In genomic region chr11:59187020-59187419, GRCh38 we compare ENCODE assay signal across 19 cellular contexts. TPM values are rescaled to one million over a fixed set of nuclear protein-coding genes. Genes with fewer than 3 reads are reported as not detected.
DNase-seq lines count a peak whose midpoint lies in the region; ATAC-seq and TF ChIP-seq lines count a peak whose summit lies in the region.
"Had no signal": no experiment of that assay in that cellular context is flagged by ENCODE, and none has a peak within 500 bp of the region (broad histone marks: within the 10 kb centered on the region; RNA-seq: fewer than 3 reads in every experiment).

No MANE protein-coding gene starts in this region.

- CTCF ChIA-PET in Calu3 (lab: Charles Lee), result interaction anchor here (0.7 to 4.3 kb wide), 10 partner anchors 11 to 129 kb away, joined by 3 to 137 read pairs (median 8); partner anchors contain the start of gene DTX4
- CTCF ChIA-PET in activated CD8-positive, alpha-beta memory T cell treated with anti-CD3 and anti-CD28 coated beads, Interleukin-2, amount 10 ng/mL, durations not matched to agents 7 days and 5 days (lab: Charles Lee), result interaction anchor here (0.8 to 4.5 kb wide), 14 partner anchors 7 to 242 kb away, joined by 3 to 57 read pairs (median 4); partner anchors contain the start of gene DTX4

- H3K79me2 ChIP-seq in smooth muscle cell (ENCODE audit: low read depth), result no peaks in the 10 kb centered on the region

- H3K36me3 ChIP-seq in right lobe of liver (peaks cover 0 to 13% (median 3%) of the 10 kb centered on the region in 4 donors), smooth muscle cell (ENCODE audit: low read depth) (no peaks in the 10 kb centered on the region)
- H3K36me3 ChIP-seq: ovary had no signal

- no peak overlapping the region for H2AFZ ChIP-seq in smooth muscle cell (ENCODE audit: low read depth)

- TF ChIP-seq CTCF in Calu3 (IDR thresholded peaks at IDR 0.05; ENCODE audit: unreplicated experiment) (no peak), brain (conservative IDR thresholded peaks at IDR 0.05) (no peak), right lobe of liver (IDR thresholded peaks at IDR 0.05) (peak in 1 of 4 donors; percentile 39), smooth muscle cell (IDR thresholded peaks at IDR 0.05; ENCODE audit: borderline replicate concordance, insufficient read depth, poor library complexity, severe bottlenecking) (no peak)

- H3K4me2 ChIP-seq in smooth muscle cell, result peak overlapping the region; percentile 19

- no peak for TF ChIP-seq POLR2A in right lobe of liver (IDR thresholded peaks at IDR 0.05)

- H3K27me3 ChIP-seq in right lobe of liver (no peaks in the 10 kb centered on the region), smooth muscle cell (ENCODE audit: low read depth) (no peaks in the 10 kb centered on the region)
- H3K27me3 ChIP-seq: BLaER1 treated with 17β-estradiol and CSF1 and Interleukin-3, amounts not matched to agents 10 nM and 100 nM; ovary; vagina had no signal

- H3K4me3 Mint-ChIP-seq in Calu3 (ENCODE audit: low read depth, unreplicated experiment) (peak overlapping the region; percentile 19), brain (peak overlapping the region in 1 of 5 experiments; percentile 2)
- H3K4me3 Mint-ChIP-seq in activated CD8-positive, alpha-beta memory T cell treated with anti-CD3 and anti-CD28 coated beads, Interleukin-2, amount 10 ng/mL, durations not matched to agents 7 days and 5 days, result no peak overlapping the region
- H3K4me3 Mint-ChIP-seq: activated naive CD4-positive, alpha-beta T cell treated with anti-CD3 and anti-CD28 coated beads for 36 hours; stimulated activated naive CD8-positive, alpha-beta T cell treated with anti-CD3 and anti-CD28 coated beads, Interleukin-15, Interleukin-2, amounts not matched to agents 100 ng/mL and 50 ng/mL, for 24 hours had no signal

- 18% methylated on average over 3 of the region's 3 CpGs for WGBS in right lobe of liver (ENCODE audit: insufficient coverage, low coverage, low lambda C conversion rate, missing lambda C conversion rate)
- WGBS in smooth muscle cell (ENCODE audit: low lambda C conversion rate), result 89% methylated on average over 3 of the region's 3 CpGs

- intact Hi-C loops in Calu3 (cut with micrococcal nuclease; ENCODE audit: unreplicated experiment), result loop anchor here (2.0 to 5.0 kb wide), 2 partner anchors 14 to 360 kb away; no protein-coding TSS in a partner anchor
- intact Hi-C loops in right lobe of liver (cut with DNase I), result no loop called here

- H3K4me1 ChIP-seq in right lobe of liver (peaks cover 0 to 63% (median 27%) of the 10 kb centered on the region in 4 donors), smooth muscle cell (ENCODE audit: low read depth) (no peaks in the 10 kb centered on the region)

- no peak for DNase-seq in Calu3
- DNase-seq in right lobe of liver, result no peak
- DNase-seq in smooth muscle cell (lab: John Stamatoyannopoulos, UW; ENCODE audit: unreplicated experiment), result no peak
- no peak for DNase-seq in stimulated activated naive CD4-positive, alpha-beta T cell (lab: John Stamatoyannopoulos, UW)
- no peak for DNase-seq in NCI-H2196 (lab: John Stamatoyannopoulos, UW; ENCODE audit: unreplicated experiment)
- no peak for DNase-seq in activated CD8-positive, alpha-beta memory T cell treated with anti-CD3 and anti-CD28 coated beads, Interleukin-2, amount 10 ng/mL, durations not matched to agents 7 days and 5 days
- DNase-seq: NCI-H1105, NCI-H2107, NCI-H524 treated with DMSO at 0.1 percent for 48 hours had no signal

- H3K9me3 Mint-ChIP-seq in Calu3 (ENCODE audit: low read depth, unreplicated experiment), result no peaks in the 10 kb centered on the region
- H3K9me3 Mint-ChIP-seq in brain, result no peaks in the 10 kb centered on the region
- H3K9me3 Mint-ChIP-seq in activated CD8-positive, alpha-beta memory T cell treated with anti-CD3 and anti-CD28 coated beads, Interleukin-2, amount 10 ng/mL, durations not matched to agents 7 days and 5 days (ENCODE audit: low read depth), result no peaks in the 10 kb centered on the region
- H3K9me3 Mint-ChIP-seq: activated naive CD4-positive, alpha-beta T cell treated with anti-CD3 and anti-CD28 coated beads for 36 hours; stimulated activated naive CD8-positive, alpha-beta T cell treated with anti-CD3 and anti-CD28 coated beads, Interleukin-15, Interleukin-2, amounts not matched to agents 100 ng/mL and 50 ng/mL, for 24 hours had no signal

- peak overlapping the region; percentile 20 to 53 (median 44) for H3K27ac ChIP-seq in right lobe of liver
- H3K27ac ChIP-seq in smooth muscle cell (ENCODE audit: low read depth), result no peak overlapping the region
- H3K27ac ChIP-seq: BLaER1 treated with 17β-estradiol and CSF1 and Interleukin-3, amounts not matched to agents 10 nM and 100 nM; ovary; vagina had no signal

- peak overlapping the region; percentile 94 for H3K27ac Mint-ChIP-seq in Calu3 (ENCODE audit: unreplicated experiment)
- peak overlapping the region in 3 of 5 experiments; percentile 86 to 93 (median 88) for H3K27ac Mint-ChIP-seq in brain
- H3K27ac Mint-ChIP-seq in activated CD8-positive, alpha-beta memory T cell treated with anti-CD3 and anti-CD28 coated beads, Interleukin-2, amount 10 ng/mL, durations not matched to agents 7 days and 5 days, result no peak overlapping the region
- H3K27ac Mint-ChIP-seq: activated naive CD4-positive, alpha-beta T cell treated with anti-CD3 and anti-CD28 coated beads for 36 hours; stimulated activated naive CD8-positive, alpha-beta T cell treated with anti-CD3 and anti-CD28 coated beads, Interleukin-15, Interleukin-2, amounts not matched to agents 100 ng/mL and 50 ng/mL, for 24 hours had no signal

- H3K9ac ChIP-seq in smooth muscle cell (ENCODE audit: low read depth), result no peak overlapping the region
- H3K9ac ChIP-seq: BLaER1 treated with 17β-estradiol and CSF1 and Interleukin-3, amounts not matched to agents 10 nM and 100 nM had no signal

- peaks cover 83% of the 10 kb centered on the region for H3K4me1 Mint-ChIP-seq in Calu3 (ENCODE audit: low read depth, unreplicated experiment)
- H3K4me1 Mint-ChIP-seq in brain, result peaks cover 64% of the 10 kb centered on the region
- H3K4me1 Mint-ChIP-seq in activated CD8-positive, alpha-beta memory T cell treated with anti-CD3 and anti-CD28 coated beads, Interleukin-2, amount 10 ng/mL, durations not matched to agents 7 days and 5 days, result peaks cover 4% of the 10 kb centered on the region

- H3K4me3 ChIP-seq in right lobe of liver, result no peak overlapping the region
- no peak overlapping the region for H3K4me3 ChIP-seq in smooth muscle cell
- H3K4me3 ChIP-seq: BLaER1 treated with 17β-estradiol and CSF1 and Interleukin-3, amounts not matched to agents 10 nM and 100 nM; ovary; vagina had no signal

- H3F3A ChIP-seq in smooth muscle cell (ENCODE audit: low read depth), result no peaks in the 10 kb centered on the region

- BruUV-seq in Calu3 (replicated peaks; lab: Mats Ljungman, UMichigan), result no TSS peak

- peak; percentile 25 to 64 (median 48) for ATAC-seq in right lobe of liver
- ATAC-seq in esophagus mucosa, result no peak
- ATAC-seq in activated CD8-positive, alpha-beta memory T cell treated with anti-CD3 and anti-CD28 coated beads, Interleukin-2, amount 10 ng/mL, durations not matched to agents 7 days and 5 days, result no peak

- H3K9me3 ChIP-seq in right lobe of liver, result no peaks in the 10 kb centered on the region
- H3K9me3 ChIP-seq in smooth muscle cell (replicated peaks; ENCODE audit: low read depth), result no peaks in the 10 kb centered on the region
- H3K9me3 ChIP-seq: ovary, vagina had no signal

- peaks cover 46% of the 10 kb centered on the region for H3K36me3 Mint-ChIP-seq in Calu3 (ENCODE audit: insufficient read depth, unreplicated experiment)
- peaks cover 86% of the 10 kb centered on the region for H3K36me3 Mint-ChIP-seq in brain
- H3K36me3 Mint-ChIP-seq in activated CD8-positive, alpha-beta memory T cell treated with anti-CD3 and anti-CD28 coated beads, Interleukin-2, amount 10 ng/mL, durations not matched to agents 7 days and 5 days, result no peaks in the 10 kb centered on the region

- H4K20me1 ChIP-seq in smooth muscle cell (ENCODE audit: low read depth), result peaks cover 58% of the 10 kb centered on the region

- H3K27me3 Mint-ChIP-seq in Calu3 (ENCODE audit: unreplicated experiment), result no peaks in the 10 kb centered on the region
- H3K27me3 Mint-ChIP-seq in brain, result no peaks in the 10 kb centered on the region
- peaks cover 5% of the 10 kb centered on the region for H3K27me3 Mint-ChIP-seq in activated CD8-positive, alpha-beta memory T cell treated with anti-CD3 and anti-CD28 coated beads, Interleukin-2, amount 10 ng/mL, durations not matched to agents 7 days and 5 days
- H3K27me3 Mint-ChIP-seq: stimulated activated naive CD8-positive, alpha-beta T cell treated with anti-CD3 and anti-CD28 coated beads, Interleukin-15, Interleukin-2, amounts not matched to agents 100 ng/mL and 50 ng/mL, for 24 hours had no signal

RNA-seq across cellular contexts. Expression of gene DTX4, which starts 15.1 kb away (rescaled TPM):
- total RNA-seq in Calu3 (2022) (56.7 and 65.8 TPM in 2 replicates), right lobe of liver (10 to 100 TPM; 10.8 to 49.1 (median 22.6) TPM), smooth muscle cell (13.0 and 14.2 TPM in 2 replicates), esophagus mucosa (3.3 TPM)
- polyA plus RNA-seq in brain (ENCODE audit: insufficient read depth, low read depth, low replicate concordance) (5.2 TPM), smooth muscle cell (10.2 and 14.1 TPM in 2 replicates)
- under 1 TPM; 0.12 to 0.28 TPM for total RNA-seq in activated CD8-positive, alpha-beta memory T cell treated with anti-CD3 and anti-CD28 coated beads, Interleukin-2, amount 10 ng/mL, durations not matched to agents 7 days and 5 days

RNA-seq across cellular contexts. Expression of gene MPEG1, which starts 25.7 kb away (rescaled TPM):
- total RNA-seq in Calu3 (2022), result not detected in 2 replicates
- polyA plus RNA-seq in brain (ENCODE audit: insufficient read depth, low read depth, low replicate concordance), result 2.3 TPM
- total RNA-seq in right lobe of liver, result 10 to 100 TPM in 2 of 6 experiments, 1 to 10 TPM in 4; 5.6 to 22.6 (median 7.4) TPM
- total RNA-seq in smooth muscle cell, result 0.13 TPM in 1 of 2 replicates, not detected in the other
- 0.07 TPM in 1 of 2 replicates, not detected in the other for polyA plus RNA-seq in smooth muscle cell
- total RNA-seq in esophagus mucosa, result 1.8 TPM
- total RNA-seq in activated CD8-positive, alpha-beta memory T cell treated with anti-CD3 and anti-CD28 coated beads, Interleukin-2, amount 10 ng/mL, durations not matched to agents 7 days and 5 days, result not detected
- total RNA-seq: A673; activated naive CD4-positive, alpha-beta T cell treated with anti-CD3 and anti-CD28 coated beads for 36 hours; lung microvascular endothelial cell; myocyte had no signal

RNA-seq across cellular contexts. Expression of gene FAM111A, which starts 44.4 kb away (rescaled TPM):
- total RNA-seq in Calu3 (2022) (87.9 and 91.6 TPM in 2 replicates), right lobe of liver (10 to 100 TPM; 10.8 to 19.5 (median 16.6) TPM), smooth muscle cell (14.3 and 36.8 TPM in 2 replicates), esophagus mucosa (7.5 TPM)
- polyA plus RNA-seq in brain (ENCODE audit: insufficient read depth, low read depth, low replicate concordance) (5.5 TPM), smooth muscle cell (6.2 and 11.1 TPM in 2 replicates)
- 100 to 1,000 TPM; 136 to 152 TPM for total RNA-seq in activated CD8-positive, alpha-beta memory T cell treated with anti-CD3 and anti-CD28 coated beads, Interleukin-2, amount 10 ng/mL, durations not matched to agents 7 days and 5 days

Comparison
In these comparisons a context has a peak if more than half of its experiments do, and no peak if none do; other contexts are left out.
1. ATAC-seq: peak in right lobe of liver (4 of 4); none in esophagus mucosa (single experiment) and activated CD8-positive, alpha-beta memory T cell treated with anti-CD3 and anti-CD28 coated beads, Interleukin-2, amount 10 ng/mL, durations not matched to agents 7 days and 5 days (single experiment).